Comparison of ENCODE assay signal across 25 cellular contexts in the genomic region with DNA sequence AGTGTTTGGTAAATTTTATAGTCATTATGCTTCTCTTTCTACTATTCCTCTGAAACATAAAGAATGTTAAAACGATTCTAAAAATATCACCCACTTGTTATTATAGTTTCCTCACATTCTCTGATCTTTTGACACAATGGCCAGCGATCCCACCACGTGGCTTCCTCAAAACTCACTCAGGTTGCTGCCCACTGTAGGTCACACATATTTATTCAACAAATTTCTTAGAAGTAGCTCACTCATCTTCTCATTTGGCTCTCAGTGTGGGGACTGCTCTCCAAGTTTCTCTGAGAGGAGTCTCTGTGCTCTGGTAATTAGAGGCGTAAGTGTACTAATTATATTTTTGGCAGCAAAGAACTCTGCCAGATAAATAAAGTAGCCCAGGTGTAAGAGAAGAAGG.
"Had no signal": no experiment of that assay in that cellular context is flagged by ENCODE, and none has a peak within 500 bp of the region (broad histone marks: within the 10 kb centered on the region; RNA-seq: fewer than 3 reads in every experiment).

No MANE protein-coding gene starts in this region.

- DNase-seq: activated CD4-positive, alpha-beta T cell treated with anti-CD3 and anti-CD28 coated beads for 48 hours; activated CD4-positive, alpha-beta T cell treated with anti-CD3 and anti-CD28 coated beads, Interleukin-2, amount 50 U/mL, for 48 hours; activated CD4-positive, CD25-positive, alpha-beta regulatory T cell treated with anti-CD3 and anti-CD28 coated beads, Interleukin-2, amount 50 U/mL, for 72 hours; activated CD8-positive, alpha-beta memory T cell treated with anti-CD3 and anti-CD28 coated beads for 24 hours; activated gamma-delta T cell; activated naive CD4-positive, alpha-beta T cell treated with anti-CD3 and anti-CD28 coated beads for 36 hours; activated T-cell treated with anti-CD3 and anti-CD28 coated beads, Interleukin-2, amount 50 U/mL, for 4 hours; MG63; MV-4-11; NCI-H1092 treated with DMSO at 0.1 percent for 48 hours; NCI-H146; NCI-H187 treated with DMSO at 0.1 percent for 48 hours; NCI-H524 treated with DMSO at 0.1 percent for 48 hours; NCI-H774; NK-92 treated with Interleukin-12 subunit alpha and Interleukin-12 subunit beta, amount 100 ng/mL, for 24 hours; OCI-M1; Peyer's patch; SHP77; T-helper 17 cell; T-helper 9 cell had no signal

- H3K27me3 Mint-ChIP-seq: activated naive CD8-positive, alpha-beta T cell; activated T-helper 17 cell treated with anti-CD3 and anti-CD28 coated beads, Interleukin-2, amount 50 U/mL, for 72 hours; T-helper 17 cell had no signal

- H3K36me3 Mint-ChIP-seq: activated naive CD8-positive, alpha-beta T cell; WTC11 had no signal

- H3K4me3 ChIP-seq: breast epithelium, MG63, Peyer's patch, SJSA1 had no signal

- H3K27ac Mint-ChIP-seq: activated naive CD4-positive, alpha-beta T cell treated with anti-CD3 and anti-CD28 coated beads for 36 hours; activated naive CD8-positive, alpha-beta T cell; activated T-helper 17 cell treated with anti-CD3 and anti-CD28 coated beads, Interleukin-2, amount 50 U/mL, for 72 hours; T-helper 17 cell; WTC11 had no signal

- H3K4me3 Mint-ChIP-seq: activated naive CD4-positive, alpha-beta T cell treated with anti-CD3 and anti-CD28 coated beads for 36 hours; activated naive CD8-positive, alpha-beta T cell; activated T-cell treated with anti-CD3 and anti-CD28 coated beads, Interleukin-2, amount 50 U/mL, for 4 hours; activated T-helper 17 cell treated with anti-CD3 and anti-CD28 coated beads, Interleukin-2, amount 50 U/mL, for 72 hours; T-helper 17 cell; WTC11 had no signal

- H3K27me3 ChIP-seq: breast epithelium, MG63, Peyer's patch, SJSA1 had no signal

- H3K4me1 ChIP-seq: breast epithelium, Peyer's patch, SJSA1 had no signal

- H3K36me3 ChIP-seq: breast epithelium, MG63, Peyer's patch, SJSA1 had no signal

- H3K4me1 Mint-ChIP-seq: activated T-helper 17 cell treated with anti-CD3 and anti-CD28 coated beads, Interleukin-2, amount 50 U/mL, for 72 hours; T-helper 17 cell had no signal

- H3K9me3 ChIP-seq: breast epithelium, MG63, Peyer's patch, SJSA1 had no signal

- H3K27ac ChIP-seq: breast epithelium, Peyer's patch, SJSA1 had no signal

- ATAC-seq: activated T-cell treated with anti-CD3 and anti-CD28 coated beads, Interleukin-2, amount 50 U/mL, for 4 hours; activated T-helper 17 cell treated with anti-CD3 and anti-CD28 coated beads, Interleukin-2, amount 50 U/mL, for 72 hours; T-helper 17 cell; WTC11 had no signal
